In the genomic region with DNA sequence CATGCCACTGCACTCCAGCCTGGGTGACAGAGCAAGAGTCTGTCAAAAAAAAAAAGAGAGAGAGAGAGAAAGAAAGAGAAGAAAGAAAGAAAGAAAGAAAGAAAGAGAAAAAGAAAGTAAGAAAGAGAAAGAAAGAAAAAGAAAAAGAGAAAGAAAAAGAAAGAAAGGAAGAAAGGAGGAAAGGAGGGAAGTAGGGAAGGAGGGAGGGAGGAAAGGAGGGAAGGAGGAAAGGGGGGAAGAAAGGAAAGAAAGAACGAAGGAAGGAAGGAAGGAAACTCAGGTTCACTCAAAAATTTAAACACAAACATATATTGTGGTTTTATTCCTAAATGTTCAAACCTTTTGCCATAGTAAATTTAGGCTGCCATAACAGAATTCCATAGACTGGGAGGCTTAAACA, we compare ENCODE assay signal across 36 cellular contexts.
"Had no signal": no experiment of that assay in that cellular context is flagged by ENCODE, and none has a peak within 500 bp of the region (broad histone marks: within the 10 kb centered on the region; RNA-seq: fewer than 3 reads in every experiment).

No MANE protein-coding gene starts in this region.

- H3K27ac ChIP-seq: KMS-11 had no signal

- H3K9me3 ChIP-seq: MG63 had no signal

- H3K4me3 ChIP-seq: MG63 had no signal

- H3K4me2 ChIP-seq: KMS-11 had no signal

- DNase-seq: Karpas-422, Kasumi-1, MG63, MM.1S, MV-4-11, NCI-H1048, NCI-H1092, NCI-H1092 treated with DMSO at 0.1 percent for 48 hours, NCI-H1105, NCI-H1105 treated with DMSO at 0.1 percent for 48 hours, NCI-H1417, NCI-H1417 treated with DMSO at 0.1 percent for 48 hours, NCI-H1436, NCI-H1436 treated with DMSO at 0.1 percent for 48 hours, NCI-H146, NCI-H1694, NCI-H1694 treated with DMSO at 0.1 percent for 48 hours, NCI-H187, NCI-H187 treated with DMSO at 0.1 percent for 48 hours, NCI-H1930, NCI-H2029, NCI-H2029 treated with DMSO at 0.1 percent for 48 hours, NCI-H2081, NCI-H2081 treated with DMSO at 0.1 percent for 48 hours, NCI-H2107, NCI-H2171, NCI-H2171 treated with DMSO at 0.1 percent for 48 hours, NCI-H2227 treated with DMSO at 0.1 percent for 48 hours, NCI-H226, NCI-H345, NCI-H446, NCI-H446 treated with DMSO at 0.1 percent for 48 hours, NCI-H510A, NCI-H510A treated with DMSO at 0.1 percent for 48 hours, NCI-H524 had no signal

- H3K27me3 ChIP-seq: MG63 had no signal

- H3K36me3 ChIP-seq: MG63 had no signal

- H3K9ac ChIP-seq: KMS-11 had no signal
